In genomic region chr16:56789360-56789759, GRCh38 we compare ENCODE assay signal across 1 cellular context.
TF ChIP-seq lines count a peak whose summit lies in the region.

No MANE protein-coding gene starts in this region.

TF ChIP-seq in HepG2, 621 proteins besides CTCF, POLR2A, EP300 and RAD21 (continued from another document and continues in another):
- TF ChIP-seq, protein P1, sequence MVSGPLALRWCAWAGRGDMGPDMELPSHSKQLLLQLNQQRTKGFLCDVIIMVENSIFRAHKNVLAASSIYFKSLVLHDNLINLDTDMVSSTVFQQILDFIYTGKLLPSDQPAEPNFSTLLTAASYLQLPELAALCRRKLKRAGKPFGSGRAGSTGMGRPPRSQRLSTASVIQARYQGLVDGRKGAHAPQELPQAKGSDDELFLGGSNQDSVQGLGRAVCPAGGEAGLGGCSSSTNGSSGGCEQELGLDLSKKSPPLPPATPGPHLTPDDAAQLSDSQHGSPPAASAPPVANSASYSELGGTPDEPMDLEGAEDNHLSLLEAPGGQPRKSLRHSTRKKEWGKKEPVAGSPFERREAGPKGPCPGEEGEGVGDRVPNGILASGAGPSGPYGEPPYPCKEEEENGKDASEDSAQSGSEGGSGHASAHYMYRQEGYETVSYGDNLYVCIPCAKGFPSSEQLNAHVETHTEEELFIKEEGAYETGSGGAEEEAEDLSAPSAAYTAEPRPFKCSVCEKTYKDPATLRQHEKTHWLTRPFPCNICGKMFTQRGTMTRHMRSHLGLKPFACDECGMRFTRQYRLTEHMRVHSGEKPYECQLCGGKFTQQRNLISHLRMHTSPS (CRISPR knock-in tag; IDR thresholded peaks at IDR 0.05; ENCODE audit: low read depth), result 0 out of 2 replicates have a peak, but pooled peaks have one; percentile 47
- TF ChIP-seq ZHX1 (CRISPR knock-in tag; IDR thresholded peaks at IDR 0.05; ENCODE audit: low read depth) (no peak), ADNP (CRISPR knock-in tag; IDR thresholded peaks at IDR 0.05) (no peak), SNAPC4 (CRISPR knock-in tag; IDR thresholded peaks at IDR 0.05) (no peak), MLX (CRISPR knock-in tag; IDR thresholded peaks at IDR 0.05) (no peak), ZBTB33 (CRISPR knock-in tag; IDR thresholded peaks at IDR 0.05) (peak; percentile 52; the same call in 1 of the 2 replicates), MAFK (conservative IDR thresholded peaks at IDR 0.05 in 1 of 2, IDR thresholded peaks at IDR 0.05 in 1 of 2; ENCODE audit: low read length in 2 of 2) (peak; percentile 98 to 99), ELF3 (CRISPR knock-in tag; IDR thresholded peaks at IDR 0.05) (peak; percentile 30; the same call in 1 of the 2 replicates), ZNF44 (CRISPR knock-in tag; IDR thresholded peaks at IDR 0.05) (no peak), MEIS2 (CRISPR knock-in tag; IDR thresholded peaks at IDR 0.05) (0 out of 2 replicates have a peak, but pooled peaks have one; percentile 47), ZNF7 (CRISPR knock-in tag; IDR thresholded peaks at IDR 0.05) (no peak), PATZ1 (CRISPR knock-in tag; IDR thresholded peaks at IDR 0.05) (no peak), STAG1 (CRISPR knock-in tag; IDR thresholded peaks at IDR 0.05) (peak; percentile 87), ZSCAN12 (CRISPR knock-in tag; IDR thresholded peaks at IDR 0.05) (no peak), ZNF614 (CRISPR knock-in tag; IDR thresholded peaks at IDR 0.05; ENCODE audit: borderline replicate concordance) (0 out of 2 replicates have a peak, but pooled peaks have one; percentile 24), CREB3 (CRISPR knock-in tag; IDR thresholded peaks at IDR 0.05) (0 out of 2 replicates have a peak, but pooled peaks have one; percentile 46), ZNF644 (CRISPR knock-in tag; IDR thresholded peaks at IDR 0.05; ENCODE audit: low read depth) (no peak), MTA1 (CRISPR knock-in tag; IDR thresholded peaks at IDR 0.05; ENCODE audit: borderline replicate concordance) (no peak), ERF (CRISPR knock-in tag; IDR thresholded peaks at IDR 0.05) (0 out of 2 replicates have a peak, but pooled peaks have one; percentile 36), ZKSCAN5 (CRISPR knock-in tag; IDR thresholded peaks at IDR 0.05) (no peak), ZNF619 (CRISPR knock-in tag; IDR thresholded peaks at IDR 0.05) (no peak), ZNF570 (CRISPR knock-in tag; IDR thresholded peaks at IDR 0.05; ENCODE audit: borderline replicate concordance) (no peak), SMYD3 (CRISPR knock-in tag; IDR thresholded peaks at IDR 0.05) (no peak), ZEB1 (IDR thresholded peaks at IDR 0.05; ENCODE audit: insufficient replicate concordance, low read depth) (no peak), ZNF598 (CRISPR knock-in tag; IDR thresholded peaks at IDR 0.05; ENCODE audit: borderline replicate concordance) (no peak), ZNF3 (CRISPR knock-in tag; IDR thresholded peaks at IDR 0.05) (no peak)
- TF ChIP-seq, protein P2, sequence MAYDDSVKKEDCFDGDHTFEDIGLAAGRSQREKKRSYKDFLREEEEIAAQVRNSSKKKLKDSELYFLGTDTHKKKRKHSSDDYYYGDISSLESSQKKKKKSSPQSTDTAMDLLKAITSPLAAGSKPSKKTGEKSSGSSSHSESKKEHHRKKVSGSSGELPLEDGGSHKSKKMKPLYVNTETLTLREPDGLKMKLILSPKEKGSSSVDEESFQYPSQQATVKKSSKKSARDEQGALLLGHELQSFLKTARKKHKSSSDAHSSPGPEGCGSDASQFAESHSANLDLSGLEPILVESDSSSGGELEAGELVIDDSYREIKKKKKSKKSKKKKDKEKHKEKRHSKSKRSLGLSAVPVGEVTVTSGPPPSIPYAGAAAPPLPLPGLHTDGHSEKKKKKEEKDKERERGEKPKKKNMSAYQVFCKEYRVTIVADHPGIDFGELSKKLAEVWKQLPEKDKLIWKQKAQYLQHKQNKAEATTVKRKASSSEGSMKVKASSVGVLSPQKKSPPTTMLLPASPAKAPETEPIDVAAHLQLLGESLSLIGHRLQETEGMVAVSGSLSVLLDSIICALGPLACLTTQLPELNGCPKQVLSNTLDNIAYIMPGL (CRISPR knock-in tag; IDR thresholded peaks at IDR 0.05; ENCODE audit: borderline replicate concordance in 1 of 2, low read depth in 1 of 2), result peak; percentile 29 to 60; a peak in 2 of 4 replicates
- TF ChIP-seq, protein P3, sequence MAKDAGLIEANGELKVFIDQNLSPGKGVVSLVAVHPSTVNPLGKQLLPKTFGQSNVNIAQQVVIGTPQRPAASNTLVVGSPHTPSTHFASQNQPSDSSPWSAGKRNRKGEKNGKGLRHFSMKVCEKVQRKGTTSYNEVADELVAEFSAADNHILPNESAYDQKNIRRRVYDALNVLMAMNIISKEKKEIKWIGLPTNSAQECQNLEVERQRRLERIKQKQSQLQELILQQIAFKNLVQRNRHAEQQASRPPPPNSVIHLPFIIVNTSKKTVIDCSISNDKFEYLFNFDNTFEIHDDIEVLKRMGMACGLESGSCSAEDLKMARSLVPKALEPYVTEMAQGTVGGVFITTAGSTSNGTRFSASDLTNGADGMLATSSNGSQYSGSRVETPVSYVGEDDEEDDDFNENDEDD (CRISPR knock-in tag; IDR thresholded peaks at IDR 0.05; ENCODE audit: borderline replicate concordance), result no peak
- TF ChIP-seq, protein P4, sequence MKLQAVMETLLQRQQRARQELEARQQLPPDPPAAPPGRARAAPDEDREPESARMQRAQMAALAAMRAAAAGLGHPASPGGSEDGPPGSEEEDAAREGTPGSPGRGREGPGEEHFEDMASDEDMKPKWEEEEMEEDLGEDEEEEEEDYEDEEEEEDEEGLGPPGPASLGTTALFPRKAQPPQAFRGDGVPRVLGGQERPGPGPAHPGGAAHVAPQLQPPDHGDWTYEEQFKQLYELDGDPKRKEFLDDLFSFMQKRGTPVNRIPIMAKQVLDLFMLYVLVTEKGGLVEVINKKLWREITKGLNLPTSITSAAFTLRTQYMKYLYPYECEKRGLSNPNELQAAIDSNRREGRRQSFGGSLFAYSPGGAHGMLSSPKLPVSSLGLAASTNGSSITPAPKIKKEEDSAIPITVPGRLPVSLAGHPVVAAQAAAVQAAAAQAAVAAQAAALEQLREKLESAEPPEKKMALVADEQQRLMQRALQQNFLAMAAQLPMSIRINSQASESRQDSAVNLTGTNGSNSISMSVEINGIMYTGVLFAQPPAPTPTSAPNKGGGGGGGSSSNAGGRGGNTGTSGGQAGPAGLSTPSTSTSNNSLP (IDR thresholded peaks at IDR 0.05; ENCODE audit: low read depth, low read length), result 0 out of 2 replicates have a peak, but pooled peaks have one; percentile 20
